8 cellular contexts compared by ENCODE assay signal in genomic region chr3:42589382-42590109, GRCh38. TPM values are rescaled to one million over a fixed set of nuclear protein-coding genes. Genes with fewer than 3 reads are reported as not detected.
DNase-seq lines count a peak whose midpoint lies in the region; ATAC-seq and TF ChIP-seq lines count a peak whose summit lies in the region.

No MANE protein-coding gene starts in this region.

- H3K4me3 Mint-ChIP-seq in CD14-positive monocyte (peak overlapping the region in 1 of 2 donors; percentile 92), IgD-negative memory B cell (peak overlapping the region; percentile 83 to 100 (median 98)), neural progenitor cell (peak overlapping the region; percentile 99)
- peak overlapping the region; percentile 84 for H3K4me3 Mint-ChIP-seq in central memory CD8-positive, alpha-beta T cell

- intact Hi-C loops in CD14-positive monocyte (cut with micrococcal nuclease): loop anchor here in 1 of 2 donors (10.0 kb wide), 1 partner anchor 65 kb away; the partner anchor contains the start of gene ZBTB47

- H3K27me3 Mint-ChIP-seq in CD14-positive monocyte (ENCODE audit: low read depth in 3 of 3) (peaks cover 0 to 2% (median 1%) of the 10 kb centered on the region in 3 donors), IgD-negative memory B cell (no peaks in the 10 kb centered on the region), neural progenitor cell (ENCODE audit: insufficient read depth, low read depth) (peaks cover 6% of the 10 kb centered on the region)
- H3K27me3 Mint-ChIP-seq in central memory CD8-positive, alpha-beta T cell: no peaks in the 10 kb centered on the region

- H3K27me3 ChIP-seq in neural progenitor cell: no peaks in the 10 kb centered on the region

- H3K4me3 ChIP-seq in neural progenitor cell: no peak overlapping the region

- no peak overlapping the region for H2AFZ ChIP-seq in neural progenitor cell (replicated peaks)

- H3K27ac ChIP-seq in neural progenitor cell: no peak overlapping the region

- peaks cover 0 to 2% (median 0%) of the 10 kb centered on the region in 7 donors for H3K9me3 Mint-ChIP-seq in CD14-positive monocyte
- no peaks in the 10 kb centered on the region for H3K9me3 Mint-ChIP-seq in IgD-negative memory B cell
- no peaks in the 10 kb centered on the region for H3K9me3 Mint-ChIP-seq in central memory CD8-positive, alpha-beta T cell
- H3K9me3 Mint-ChIP-seq in neural progenitor cell: no peaks in the 10 kb centered on the region

- H3K9me3 ChIP-seq in neural progenitor cell (ENCODE audit: low read depth): no peaks in the 10 kb centered on the region

- H3K27ac Mint-ChIP-seq in CD14-positive monocyte (peak overlapping the region in 5 of 7 donors; percentile 85 to 97 (median 94)), IgD-negative memory B cell (peak overlapping the region; percentile 81 to 99 (median 96)), neural progenitor cell (no peak overlapping the region)
- peak overlapping the region; percentile 85 for H3K27ac Mint-ChIP-seq in central memory CD8-positive, alpha-beta T cell (ENCODE audit: low read depth)

- peaks cover 6% of the 10 kb centered on the region for H3K36me3 ChIP-seq in neural progenitor cell

- H3K4me1 Mint-ChIP-seq in CD14-positive monocyte (peaks cover 26% of the 10 kb centered on the region), IgD-negative memory B cell (peaks cover 6 to 22% (median 11%) of the 10 kb centered on the region in 3 donors), neural progenitor cell (peaks cover 17% of the 10 kb centered on the region)
- peaks cover 10% of the 10 kb centered on the region for H3K4me1 Mint-ChIP-seq in central memory CD8-positive, alpha-beta T cell

- no peak for ATAC-seq in central memory CD8-positive, alpha-beta T cell (replicated peaks; ENCODE audit: extremely low read depth, poor library complexity, severe bottlenecking)
- ATAC-seq in HG02610 (IDR thresholded peaks at IDR 0.05; ENCODE audit: unreplicated experiment) (no peak), GM21528 (IDR thresholded peaks at IDR 0.05; ENCODE audit: low FRiP score, unreplicated experiment) (no peak)

- peaks cover 31% of the 10 kb centered on the region for H3K79me2 ChIP-seq in neural progenitor cell (ENCODE audit: low read depth)

- H4K20me1 ChIP-seq in neural progenitor cell (ENCODE audit: low read depth): peaks cover 15% of the 10 kb centered on the region

- DNase-seq in CD14-positive monocyte (ENCODE audit: low spot score) (no peak), neural progenitor cell (ENCODE audit: low spot score) (peak; percentile 7), GF-D8 (lab: John Stamatoyannopoulos, UW) (no peak)
- DNase-seq in central memory CD8-positive, alpha-beta T cell (ENCODE audit: low spot score in 2 of 2): no peak
- no peak for DNase-seq in activated CD8-positive, alpha-beta memory T cell treated with anti-CD3 and anti-CD28 coated beads for 24 hours

- TF ChIP-seq CTCF in CD14-positive monocyte (IDR thresholded peaks at IDR 0.05): no peak
- no peak for TF ChIP-seq CTCF in neural progenitor cell (IDR thresholded peaks at IDR 0.05)

- H3F3A ChIP-seq in neural progenitor cell (ENCODE audit: low read depth): peaks cover 30% of the 10 kb centered on the region

- H3K4me1 ChIP-seq in neural progenitor cell: peaks cover 12% of the 10 kb centered on the region

- H3K9ac ChIP-seq in neural progenitor cell: no peak overlapping the region

- H3K36me3 Mint-ChIP-seq in CD14-positive monocyte (peaks cover 11 to 16% of the 10 kb centered on the region in 2 donors), IgD-negative memory B cell (peaks cover 1% of the 10 kb centered on the region), neural progenitor cell (peaks cover 10% of the 10 kb centered on the region)
- peaks cover 15% of the 10 kb centered on the region for H3K36me3 Mint-ChIP-seq in central memory CD8-positive, alpha-beta T cell (ENCODE audit: insufficient read depth)

- no peak overlapping the region for H3K4me2 ChIP-seq in neural progenitor cell

RNA-seq across cellular contexts. Expression of gene SS18L2, which starts 1.1 kb away (rescaled TPM):
- polyA plus RNA-seq in CD14-positive monocyte: 10 to 100 TPM; 89.1 TPM
- 145 TPM for polyA plus RNA-seq in IgD-negative memory B cell
- total RNA-seq in neural progenitor cell (ENCODE audit: low replicate concordance): 58.4 and 108 TPM in 2 replicates

RNA-seq across cellular contexts. Expression of gene SEC22C, which starts 7.8 kb away (rescaled TPM):
- polyA plus RNA-seq in CD14-positive monocyte: 10 to 100 TPM; 27.4 to 28.4 TPM
- 30.1 TPM for polyA plus RNA-seq in IgD-negative memory B cell
- total RNA-seq in neural progenitor cell (ENCODE audit: low replicate concordance): 48.5 and 48.6 TPM in 2 replicates

RNA-seq across cellular contexts. Expression of gene NKTR, which starts 10.9 kb away (rescaled TPM):
- 1 to 10 TPM; 2.6 to 5.8 TPM for polyA plus RNA-seq in CD14-positive monocyte
- polyA plus RNA-seq in IgD-negative memory B cell: 14.7 TPM
- total RNA-seq in neural progenitor cell (ENCODE audit: low replicate concordance): 127 and 190 TPM in 2 replicates
